ENCODE assay signal across 7 cellular contexts in genomic region chr16:19071811-19072777, GRCh38. TPM values are rescaled to one million over a fixed set of nuclear protein-coding genes. Genes with fewer than 3 reads are reported as not detected.
DNase-seq lines count a peak whose midpoint lies in the region; TF ChIP-seq lines count a peak whose summit lies in the region.

No MANE protein-coding gene starts in this region.

- H2BK120ac ChIP-seq in mesendoderm (ENCODE audit: low read depth, low read length) = no peak overlapping the region

- no peaks in the 10 kb centered on the region for H3K36me3 ChIP-seq in mesendoderm (ENCODE audit: control insufficient read depth, insufficient read depth, low read length)
- H3K36me3 ChIP-seq in suprapubic skin = peaks cover 52% of the 10 kb centered on the region

- H3K18ac ChIP-seq in mesendoderm (ENCODE audit: low read length) = no peak overlapping the region

- POLR2A ChIA-PET in GM10248 (lab: Yijun Ruan, JAX) = interaction anchor here (1.1 kb wide), 1 partner anchor 282 kb away, joined by 5 read pairs; the partner anchor contains the start of gene RPS15A

- H3K27ac ChIP-seq in mesendoderm (ENCODE audit: low read depth, low read length) (no peak overlapping the region), suprapubic skin (no peak overlapping the region)

- no peaks in the 10 kb centered on the region for H3K79me1 ChIP-seq in mesendoderm (ENCODE audit: low read length)

- no peak overlapping the region for H3K4me3 ChIP-seq in mesendoderm (ENCODE audit: low read length)
- H3K4me3 ChIP-seq in suprapubic skin = no peak overlapping the region

- TF ChIP-seq POLR2A in suprapubic skin (IDR thresholded peaks at IDR 0.05) = no peak

- WGBS in mesendoderm (ENCODE audit: extremely low coverage, insufficient coverage, low lambda C conversion rate) = no CpG with 5 or more reads among the region's 21 CpGs
- 81% methylated on average over 19 of the region's 21 CpGs for WGBS in suprapubic skin

- H3K9ac ChIP-seq in mesendoderm (ENCODE audit: low read length) = no peak overlapping the region

- H3K4me2 ChIP-seq in mesendoderm (ENCODE audit: low read length) = no peak overlapping the region

- no peak overlapping the region for H2AK5ac ChIP-seq in mesendoderm (ENCODE audit: low read length)

- H3K4me1 ChIP-seq in mesendoderm (ENCODE audit: control insufficient read depth, low read depth, low read length) = no peaks in the 10 kb centered on the region
- H3K4me1 ChIP-seq in suprapubic skin = peaks cover 15% of the 10 kb centered on the region

- H3K9me3 ChIP-seq in suprapubic skin = no peaks in the 10 kb centered on the region

- peak; percentile 51 for TF ChIP-seq CTCF in GM10248 (IDR thresholded peaks at IDR 0.05; ENCODE audit: control extremely low read depth, extremely low read depth, low read depth, missing control alignments)
- TF ChIP-seq CTCF in suprapubic skin (IDR thresholded peaks at IDR 0.05) = peak; percentile 40 to 70

- H3K27me3 ChIP-seq in mesendoderm (ENCODE audit: insufficient read depth, low read length, poor library complexity) = no peaks in the 10 kb centered on the region
- no peaks in the 10 kb centered on the region for H3K27me3 ChIP-seq in suprapubic skin

- H2BK15ac ChIP-seq in mesendoderm (replicated peaks; ENCODE audit: low read depth) = no peak overlapping the region

- CTCF ChIA-PET in GM10248 (lab: Yijun Ruan, JAX) = interaction anchor here (0.7 to 5.8 kb wide), 5 partner anchors 9 to 282 kb away, joined by 3 to 40 read pairs (median 4); partner anchors contain the start of gene RPS15A

- no peaks in the 10 kb centered on the region for H3K79me2 ChIP-seq in mesendoderm (ENCODE audit: control insufficient read depth, insufficient read depth, low read length)

- no peak overlapping the region for H4K8ac ChIP-seq in mesendoderm (ENCODE audit: low read depth, low read length)

- H2BK5ac ChIP-seq in mesendoderm (ENCODE audit: low read length) = no peak overlapping the region

- DNase-seq in GM10248 (ENCODE audit: extremely low spot score) = peak; percentile 55
- DNase-seq in MV-4-11 (lab: John Stamatoyannopoulos, UW) = peak; percentile 57
- peak; percentile 33 to 46 for DNase-seq in activated CD4-positive, alpha-beta T cell treated with anti-CD3 and anti-CD28 coated beads for 4 hours
- peak; percentile 61 for DNase-seq in ecto neural progenitor cell (ENCODE audit: low spot score)
- DNase-seq in mesendoderm = peak; percentile 75
- DNase-seq in suprapubic skin (ENCODE audit: low spot score in 2 of 2) = peak in 1 of 2 donors; percentile 69
- DNase-seq in NCI-H2107 treated with DMSO at 0.1 percent for 48 hours (lab: John Stamatoyannopoulos, UW; ENCODE audit: unreplicated experiment) = no peak

- H3K23ac ChIP-seq in mesendoderm (ENCODE audit: low read length) = no peak overlapping the region

- no peak overlapping the region for H4K5ac ChIP-seq in mesendoderm (ENCODE audit: low read length)

- no peak overlapping the region for H3K56ac ChIP-seq in mesendoderm (ENCODE audit: low read length)

- no peak for TF ChIP-seq EP300 in suprapubic skin (IDR thresholded peaks at IDR 0.05)

- H3K4ac ChIP-seq in mesendoderm (ENCODE audit: low read depth, low read length) = no peak overlapping the region

RNA-seq across cellular contexts. Expression of gene COQ7, which starts 4.7 kb away (rescaled TPM):
- polyA plus RNA-seq in mesendoderm (2013, experiment 1 of 2) = 12.6 TPM
- polyA plus RNA-seq in mesendoderm (2013, experiment 2 of 2) = 12.3 TPM
- 10 to 100 TPM in 3 of 4 donors, 1 to 10 TPM in 1; 7.6 to 19.2 (median 12.0) TPM for total RNA-seq in suprapubic skin

RNA-seq across cellular contexts. Expression of gene ITPRIPL2, which starts 41.7 kb away (rescaled TPM):
- polyA plus RNA-seq in mesendoderm (2013, experiment 1 of 2) = 2.3 TPM
- 2.5 TPM for polyA plus RNA-seq in mesendoderm (2013, experiment 2 of 2)
- total RNA-seq in suprapubic skin = 10 to 100 TPM; 39.0 to 91.9 (median 69.6) TPM
